In genomic region chr4:168220893-168221292, GRCh38 we compare ENCODE assay signal across 17 cellular contexts.
A peak's percentile ranks its signal among the peaks of the same experiment; 100 is the strongest.
DNase-seq lines count a peak whose midpoint lies in the region; ATAC-seq and TF ChIP-seq lines count a peak whose summit lies in the region.
"Had no signal": no experiment of that assay in that cellular context is flagged by ENCODE, and none has a peak within 500 bp of the region (broad histone marks: within the 10 kb centered on the region; RNA-seq: fewer than 3 reads in every experiment).

No MANE protein-coding gene starts in this region.

- no peak overlapping the region for H2AFZ ChIP-seq in ACC112 (ENCODE audit: low read length, unreplicated experiment)

- peaks cover 0 to 11% (median 6%) of the 10 kb centered on the region in 3 donors for H3K4me1 Mint-ChIP-seq in T-cell
- H3K4me1 Mint-ChIP-seq: memory B cell had no signal

- TF ChIP-seq POLR2A in right lobe of liver (IDR thresholded peaks at IDR 0.05) = no peak
- TF ChIP-seq POLR2A in prostate gland (IDR thresholded peaks at IDR 0.05) = no peak

- CTCF ChIA-PET in T-cell (lab: Charles Lee) = interaction anchor here in 1 of 2 donors (0.7 kb wide), 1 partner anchor 68 kb away, joined by 3 read pairs; no protein-coding TSS in a partner anchor

- no peaks in the 10 kb centered on the region for H3K9me3 ChIP-seq in right lobe of liver
- no peaks in the 10 kb centered on the region for H3K9me3 ChIP-seq in prostate gland

- peak overlapping the region; percentile 5 to 61 for H3K27ac Mint-ChIP-seq in T-cell
- H3K27ac Mint-ChIP-seq: memory B cell; natural killer cell treated with Interleukin-12 subunit alpha and Interleukin-12 subunit beta and Interleukin-15 and Interleukin-18, amount 100 ng/mL, for 72 hours had no signal

- H3K27ac ChIP-seq in ACC112 (ENCODE audit: low read depth, low read length) (peak overlapping the region; percentile 82), right lobe of liver (no peak overlapping the region), prostate gland (no peak overlapping the region)

- H3K27me3 Mint-ChIP-seq in T-cell = no peaks in the 10 kb centered on the region
- H3K27me3 Mint-ChIP-seq: CD4-positive, CD25-positive, alpha-beta regulatory T cell; memory B cell; natural killer cell treated with Interleukin-12 subunit alpha and Interleukin-12 subunit beta and Interleukin-15 and Interleukin-18, amount 100 ng/mL, for 72 hours had no signal

- no peak for ATAC-seq in T-cell (replicated peaks in 1 of 4)
- no peak for ATAC-seq in right lobe of liver
- ATAC-seq: natural killer cell treated with Interleukin-12 subunit alpha and Interleukin-12 subunit beta and Interleukin-15 and Interleukin-18, amount 100 ng/mL, for 72 hours had no signal

- H3K4me3 Mint-ChIP-seq in T-cell = no peak overlapping the region
- H3K4me3 Mint-ChIP-seq: CD4-positive, CD25-positive, alpha-beta regulatory T cell; memory B cell; natural killer cell treated with Interleukin-12 subunit alpha and Interleukin-12 subunit beta and Interleukin-15 and Interleukin-18, amount 100 ng/mL, for 72 hours had no signal

- peaks cover 0 to 10% (median 5%) of the 10 kb centered on the region in 3 donors for H3K9me3 Mint-ChIP-seq in T-cell
- H3K9me3 Mint-ChIP-seq: natural killer cell treated with Interleukin-12 subunit alpha and Interleukin-12 subunit beta and Interleukin-15 and Interleukin-18, amount 100 ng/mL, for 72 hours had no signal

- no peak overlapping the region for H3K4me3 ChIP-seq in ACC112 (ENCODE audit: low read depth, low read length)
- H3K4me3 ChIP-seq in right lobe of liver = no peak overlapping the region
- H3K4me3 ChIP-seq in prostate gland = no peak overlapping the region

- intact Hi-C loops in right lobe of liver (cut with DNase I) (no loop called here), prostate gland (cut with DNase I) (no loop called here)

- peaks cover 26% of the 10 kb centered on the region for H3K4me1 ChIP-seq in ACC112 (ENCODE audit: control insufficient read depth, insufficient read depth, low read length, unreplicated experiment)
- no peaks in the 10 kb centered on the region for H3K4me1 ChIP-seq in right lobe of liver
- no peaks in the 10 kb centered on the region for H3K4me1 ChIP-seq in prostate gland (replicated peaks)

- TF ChIP-seq CTCF in right lobe of liver (IDR thresholded peaks at IDR 0.05) = no peak
- TF ChIP-seq CTCF in prostate gland (IDR thresholded peaks at IDR 0.05) = no peak

- no peaks in the 10 kb centered on the region for H3K27me3 ChIP-seq in ACC112 (ENCODE audit: insufficient read depth, low read length)
- H3K27me3 ChIP-seq in right lobe of liver = no peaks in the 10 kb centered on the region
- H3K27me3 ChIP-seq in prostate gland (replicated peaks; ENCODE audit: insufficient read depth) = no peaks in the 10 kb centered on the region

- H3K36me3 ChIP-seq in ACC112 (ENCODE audit: insufficient read depth, low read length) = peaks cover 68% of the 10 kb centered on the region
- peaks cover 0 to 3% (median under 1%) of the 10 kb centered on the region in 4 donors for H3K36me3 ChIP-seq in right lobe of liver
- H3K36me3 ChIP-seq in prostate gland = no peaks in the 10 kb centered on the region

- DNase-seq in HCEC 1CT (peak; percentile 11), T-cell (no peak), iris pigment epithelial cell (ENCODE audit: low read depth) (peak; percentile 22), right lobe of liver (no peak), NOMO-1 treated with DMSO at 0.1 percent for 48 hours (lab: John Stamatoyannopoulos, UW; ENCODE audit: unreplicated experiment) (no peak), prostate gland (ENCODE audit: low spot score) (no peak), HPDE6-E6E7 (ENCODE audit: extremely low spot score) (no peak)
- DNase-seq: activated CD8-positive, alpha-beta memory T cell treated with anti-CD3 and anti-CD28 coated beads, Interleukin-2, amount 50 U/mL, for 4 hours; activated effector memory CD4-positive, alpha-beta T cell treated with anti-CD3 and anti-CD28 coated beads, Interleukin-2, amount 50 U/mL, for 16 hours; caudate nucleus; CD4-positive, CD25-positive, alpha-beta regulatory T cell; NCI-H2081 treated with DMSO at 0.1 percent for 48 hours; posterior cingulate gyrus; stimulated activated naive CD4-positive, alpha-beta T cell treated with Interleukin-2 at 50 U/mL for 16 hours had no signal

- peaks cover 86% of the 10 kb centered on the region for H3K36me3 Mint-ChIP-seq in T-cell

- POLR2A ChIA-PET in T-cell (lab: Charles Lee) = no interaction called here

- no peaks in the 10 kb centered on the region for H3K79me2 ChIP-seq in ACC112 (ENCODE audit: control insufficient read depth, insufficient read depth, low read length, unreplicated experiment)

Comparison
In these comparisons a context has a peak if more than half of its experiments do, and no peak if none do; other contexts are left out.
1. DNase-seq: peak in HCEC 1CT (single experiment) and iris pigment epithelial cell (single experiment); none in T-cell (0 of 34), right lobe of liver (0 of 3), NOMO-1 treated with DMSO at 0.1 percent for 48 hours (single experiment), prostate gland (single experiment) and HPDE6-E6E7 (single experiment).